In genomic region chr5:74285876-74286275, GRCh38 we compare ENCODE assay signal across 12 cellular contexts.
A peak's percentile ranks its signal among the peaks of the same experiment; 100 is the strongest.
DNase-seq lines count a peak whose midpoint lies in the region; ATAC-seq lines count a peak whose summit lies in the region.
"Had no signal": no experiment of that assay in that cellular context is flagged by ENCODE, and none has a peak within 500 bp of the region (broad histone marks: within the 10 kb centered on the region; RNA-seq: fewer than 3 reads in every experiment).

No MANE protein-coding gene starts in this region.

- H3K4me2 ChIP-seq in mesenchymal stem cell (ENCODE audit: low read length, poor library complexity, severe bottlenecking) = no peak overlapping the region

- WGBS in mesenchymal stem cell = 80% methylated on average over 2 of the region's 3 CpGs

- peaks cover 14% of the 10 kb centered on the region for H3K27me3 Mint-ChIP-seq in activated CD8-positive, alpha-beta memory T cell treated with anti-CD3 and anti-CD28 coated beads, Interleukin-2, amount 10 ng/mL, durations not matched to agents 7 days and 5 days

- H2BK120ac ChIP-seq in mesenchymal stem cell (ENCODE audit: low read depth, low read length) = no peak overlapping the region

- no peaks in the 10 kb centered on the region for H3K36me3 Mint-ChIP-seq in activated CD8-positive, alpha-beta memory T cell treated with anti-CD3 and anti-CD28 coated beads, Interleukin-2, amount 10 ng/mL, durations not matched to agents 7 days and 5 days

- H3K9me3 Mint-ChIP-seq in activated CD8-positive, alpha-beta memory T cell treated with anti-CD3 and anti-CD28 coated beads, Interleukin-2, amount 10 ng/mL, durations not matched to agents 7 days and 5 days (ENCODE audit: low read depth) = no peaks in the 10 kb centered on the region

- H3K4ac ChIP-seq in mesenchymal stem cell (ENCODE audit: low read depth in 1 of 2, low read length in 2 of 2) = no peak overlapping the region

- DNase-seq in DMS 273 treated with DMSO at 0.1 percent for 48 hours (lab: John Stamatoyannopoulos, UW) (peak; percentile 24), NCI-H1694 (lab: John Stamatoyannopoulos, UW) (peak; percentile 30), mesenchymal stem cell (no peak), left colon (no peak), SW480 (ENCODE audit: low spot score) (no peak)
- DNase-seq in activated CD8-positive, alpha-beta memory T cell treated with anti-CD3 and anti-CD28 coated beads, Interleukin-2, amount 10 ng/mL, durations not matched to agents 7 days and 5 days = no peak
- DNase-seq: KBM-7, NCI-H1092 treated with DMSO at 0.1 percent for 48 hours, SHP77 had no signal

- H2BK12ac ChIP-seq in mesenchymal stem cell (ENCODE audit: low read length in 2 of 2) = no peak overlapping the region

- no peak overlapping the region for H3K9ac ChIP-seq in mesenchymal stem cell (ENCODE audit: low read length)

- no peak overlapping the region for H3K4me3 Mint-ChIP-seq in activated CD8-positive, alpha-beta memory T cell treated with anti-CD3 and anti-CD28 coated beads, Interleukin-2, amount 10 ng/mL, durations not matched to agents 7 days and 5 days

- H3K79me1 ChIP-seq in mesenchymal stem cell (replicated peaks; ENCODE audit: low read length, poor library complexity, severe bottlenecking) = no peaks in the 10 kb centered on the region

- H3K27ac Mint-ChIP-seq in activated CD8-positive, alpha-beta memory T cell treated with anti-CD3 and anti-CD28 coated beads, Interleukin-2, amount 10 ng/mL, durations not matched to agents 7 days and 5 days = no peak overlapping the region

- intact Hi-C loops in left colon (cut with DNase I, micrococcal nuclease) = no loop called here

- H3K23ac ChIP-seq in mesenchymal stem cell (ENCODE audit: low read length in 2 of 2) = no peak overlapping the region

- no peak overlapping the region for H2AFZ ChIP-seq in mesenchymal stem cell (ENCODE audit: low read depth, low read length)

- no peaks in the 10 kb centered on the region for H3K36me3 ChIP-seq in mesenchymal stem cell (ENCODE audit: control insufficient read depth in 1 of 2, insufficient read depth in 2 of 2, low read depth in 1 of 2, low read length in 2 of 2)

- no peak overlapping the region for H2BK5ac ChIP-seq in mesenchymal stem cell (ENCODE audit: low read depth, low read length, poor library complexity, severe bottlenecking)

- peak overlapping the region; percentile 69 for H3K27ac ChIP-seq in angular gyrus (ENCODE audit: low read depth, low read length)
- no peak overlapping the region for H3K27ac ChIP-seq in mesenchymal stem cell (ENCODE audit: low read length, poor library complexity, severe bottlenecking)
- H3K27ac ChIP-seq: C4-2B had no signal

- ATAC-seq in left colon (no peak), GM18873 (IDR thresholded peaks at IDR 0.05; ENCODE audit: low FRiP score, unreplicated experiment) (no peak)
- no peak for ATAC-seq in activated CD8-positive, alpha-beta memory T cell treated with anti-CD3 and anti-CD28 coated beads, Interleukin-2, amount 10 ng/mL, durations not matched to agents 7 days and 5 days

- H4K8ac ChIP-seq in mesenchymal stem cell (ENCODE audit: low read length) = peak overlapping the region; percentile 32

- H3K4me1 ChIP-seq in mesenchymal stem cell (ENCODE audit: control insufficient read depth, insufficient read depth, low read depth, low read length) = peaks cover 3% of the 10 kb centered on the region

- H3K4me3 ChIP-seq in mesenchymal stem cell (ENCODE audit: insufficient read depth in 1 of 2, low read depth in 1 of 2, low read length in 2 of 2) = no peak overlapping the region

- no peak overlapping the region for H3K14ac ChIP-seq in mesenchymal stem cell (ENCODE audit: low read length in 2 of 2)

- CTCF ChIA-PET in activated CD8-positive, alpha-beta memory T cell treated with anti-CD3 and anti-CD28 coated beads, Interleukin-2, amount 10 ng/mL, durations not matched to agents 7 days and 5 days (lab: Charles Lee) = no interaction called here

- no peak overlapping the region for H4K91ac ChIP-seq in mesenchymal stem cell (ENCODE audit: low read length)

- H3K9me3 ChIP-seq in mesenchymal stem cell (ENCODE audit: control insufficient read depth, low read length) = no peaks in the 10 kb centered on the region

- H3K4me1 Mint-ChIP-seq in activated CD8-positive, alpha-beta memory T cell treated with anti-CD3 and anti-CD28 coated beads, Interleukin-2, amount 10 ng/mL, durations not matched to agents 7 days and 5 days = no peaks in the 10 kb centered on the region

- H3K18ac ChIP-seq in mesenchymal stem cell (ENCODE audit: low read depth in 1 of 2, low read length in 2 of 2) = no peak overlapping the region

- H2AK5ac ChIP-seq in mesenchymal stem cell (ENCODE audit: low read length, severe bottlenecking) = no peak overlapping the region

- H3K27me3 ChIP-seq in mesenchymal stem cell (ENCODE audit: control insufficient read depth in 1 of 2, insufficient read depth in 1 of 2, low read length in 2 of 2) = no peaks in the 10 kb centered on the region

- H2BK15ac ChIP-seq in mesenchymal stem cell (ENCODE audit: low read depth, poor library complexity, severe bottlenecking) = no peak overlapping the region

Comparison
In these comparisons a context has a peak if more than half of its experiments do, and no peak if none do; other contexts are left out.
1. DNase-seq: peak in DMS 273 treated with DMSO at 0.1 percent for 48 hours (single experiment) and NCI-H1694 (single experiment); none in mesenchymal stem cell (single experiment), left colon (0 of 2), SW480 (single experiment) and activated CD8-positive, alpha-beta memory T cell treated with anti-CD3 and anti-CD28 coated beads, Interleukin-2, amount 10 ng/mL, durations not matched to agents 7 days and 5 days (single experiment).